1 cellular context compared by ENCODE assay signal in the genomic region with DNA sequence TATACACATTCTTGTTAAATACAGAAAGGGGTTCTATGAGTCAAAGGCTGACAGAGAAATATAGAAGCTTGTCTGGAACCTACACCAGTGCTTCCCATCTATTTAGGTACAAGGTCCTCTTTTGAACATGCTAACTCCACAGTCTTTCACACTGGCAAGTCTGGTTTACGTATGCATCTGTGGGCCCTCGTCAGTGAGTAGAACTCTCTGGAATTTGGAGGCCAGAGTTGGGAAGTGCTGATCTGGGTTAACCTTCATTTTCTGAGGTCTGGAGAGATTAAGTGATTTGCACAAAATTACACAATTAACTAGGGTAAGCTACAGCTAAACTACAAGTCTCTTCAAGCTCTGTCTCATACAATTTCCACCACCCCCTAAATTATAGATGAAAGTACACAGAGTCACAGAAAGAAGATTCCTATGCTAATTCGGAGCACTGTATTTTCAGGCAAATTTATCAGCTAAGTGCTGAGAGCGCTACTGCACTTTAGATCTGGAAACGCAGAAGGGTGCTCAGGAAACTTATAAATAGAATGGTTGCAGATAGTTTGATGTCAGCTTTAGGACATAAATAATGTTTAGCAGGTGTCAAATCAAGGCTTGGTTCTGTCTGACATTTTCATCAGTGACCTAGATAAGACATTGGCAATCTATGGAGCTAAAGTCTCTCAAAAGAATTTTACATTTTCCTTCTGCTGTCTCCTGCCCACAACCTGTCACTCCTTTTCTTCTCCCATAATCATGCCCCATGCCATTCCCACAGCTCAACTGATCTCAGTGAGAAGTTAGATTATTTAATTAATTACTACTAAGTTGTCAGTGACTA.
TF ChIP-seq lines count a peak whose summit lies in the region.

No MANE protein-coding gene starts in this region.

TF ChIP-seq in H1, 55 proteins besides CTCF, POLR2A, EP300 and RAD21:
- TF ChIP-seq ZNF274 (IDR thresholded peaks at IDR 0.05; ENCODE audit: borderline replicate concordance, extremely low read depth, low read length) (no peak), ASH2L (IDR thresholded peaks at IDR 0.05; ENCODE audit: low read length) (no peak), POLR2AphosphoS5 (IDR thresholded peaks at IDR 0.05; ENCODE audit: low read depth, low read length) (no peak), CHD2 (IDR thresholded peaks at IDR 0.05; ENCODE audit: low read length) (no peak), CEBPB (IDR thresholded peaks at IDR 0.05; ENCODE audit: low read depth, low read length) (no peak), BCL11A (IDR thresholded peaks at IDR 0.05; ENCODE audit: low read depth in 2 of 2, low read length in 2 of 2) (no peak), CREB1 (IDR thresholded peaks at IDR 0.05) (no peak), SUZ12 (IDR thresholded peaks at IDR 0.05; ENCODE audit: low read length) (no peak), CTBP2 (IDR thresholded peaks at IDR 0.05; ENCODE audit: borderline replicate concordance, insufficient read depth, insufficient read length, low read length) (no peak), TAF1 (IDR thresholded peaks at IDR 0.05; ENCODE audit: low read depth, low read length) (no peak), HDAC2 (IDR thresholded peaks at IDR 0.05; ENCODE audit: borderline replicate concordance in 1 of 2, low read depth in 2 of 2, low read length in 2 of 2) (no peak), PHF8 (conservative IDR thresholded peaks at IDR 0.05; ENCODE audit: low read depth, low read length) (no peak), RBBP5 (IDR thresholded peaks at IDR 0.05; ENCODE audit: borderline replicate concordance, low read depth, low read length) (no peak), RFX5 (IDR thresholded peaks at IDR 0.05; ENCODE audit: borderline replicate concordance, low read depth, low read length) (no peak), RNF2 (IDR thresholded peaks at IDR 0.05; ENCODE audit: borderline replicate concordance, low read depth, low read length, missing control alignments, poor library complexity, severe bottlenecking) (no peak), POU5F1 (IDR thresholded peaks at IDR 0.05; ENCODE audit: low read depth, low read length) (no peak), TCF12 (IDR thresholded peaks at IDR 0.05; ENCODE audit: low read depth, low read length) (no peak), YY1 (IDR thresholded peaks at IDR 0.05; ENCODE audit: low read depth, low read length) (no peak), SP1 (IDR thresholded peaks at IDR 0.05; ENCODE audit: low read depth, low read length) (no peak)
